1 cellular context compared by ENCODE assay signal in the genomic region with DNA sequence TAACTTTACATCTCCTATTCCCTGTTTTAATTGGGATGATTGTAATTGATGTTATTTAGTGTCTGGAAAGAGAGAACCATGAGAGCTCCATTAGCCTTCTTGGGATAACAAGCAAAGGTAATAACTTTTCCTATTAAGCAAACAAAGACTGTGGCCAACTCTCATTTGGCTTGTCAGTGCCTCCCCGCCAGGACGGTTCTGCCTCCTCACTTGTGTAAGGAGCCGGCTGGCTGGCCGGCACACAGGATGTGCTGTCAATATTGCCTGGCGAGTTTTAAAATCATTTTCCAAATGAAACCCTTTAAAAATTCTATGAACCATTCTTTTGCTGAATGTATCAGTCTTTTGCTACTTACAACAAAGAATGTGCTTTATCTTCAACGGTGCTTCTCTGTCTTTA.
TF ChIP-seq lines count a peak whose summit lies in the region.

No MANE protein-coding gene starts in this region.

TF ChIP-seq in HepG2, 621 proteins besides CTCF, POLR2A, EP300 and RAD21 (continued from another document):
- TF ChIP-seq, protein P1, sequence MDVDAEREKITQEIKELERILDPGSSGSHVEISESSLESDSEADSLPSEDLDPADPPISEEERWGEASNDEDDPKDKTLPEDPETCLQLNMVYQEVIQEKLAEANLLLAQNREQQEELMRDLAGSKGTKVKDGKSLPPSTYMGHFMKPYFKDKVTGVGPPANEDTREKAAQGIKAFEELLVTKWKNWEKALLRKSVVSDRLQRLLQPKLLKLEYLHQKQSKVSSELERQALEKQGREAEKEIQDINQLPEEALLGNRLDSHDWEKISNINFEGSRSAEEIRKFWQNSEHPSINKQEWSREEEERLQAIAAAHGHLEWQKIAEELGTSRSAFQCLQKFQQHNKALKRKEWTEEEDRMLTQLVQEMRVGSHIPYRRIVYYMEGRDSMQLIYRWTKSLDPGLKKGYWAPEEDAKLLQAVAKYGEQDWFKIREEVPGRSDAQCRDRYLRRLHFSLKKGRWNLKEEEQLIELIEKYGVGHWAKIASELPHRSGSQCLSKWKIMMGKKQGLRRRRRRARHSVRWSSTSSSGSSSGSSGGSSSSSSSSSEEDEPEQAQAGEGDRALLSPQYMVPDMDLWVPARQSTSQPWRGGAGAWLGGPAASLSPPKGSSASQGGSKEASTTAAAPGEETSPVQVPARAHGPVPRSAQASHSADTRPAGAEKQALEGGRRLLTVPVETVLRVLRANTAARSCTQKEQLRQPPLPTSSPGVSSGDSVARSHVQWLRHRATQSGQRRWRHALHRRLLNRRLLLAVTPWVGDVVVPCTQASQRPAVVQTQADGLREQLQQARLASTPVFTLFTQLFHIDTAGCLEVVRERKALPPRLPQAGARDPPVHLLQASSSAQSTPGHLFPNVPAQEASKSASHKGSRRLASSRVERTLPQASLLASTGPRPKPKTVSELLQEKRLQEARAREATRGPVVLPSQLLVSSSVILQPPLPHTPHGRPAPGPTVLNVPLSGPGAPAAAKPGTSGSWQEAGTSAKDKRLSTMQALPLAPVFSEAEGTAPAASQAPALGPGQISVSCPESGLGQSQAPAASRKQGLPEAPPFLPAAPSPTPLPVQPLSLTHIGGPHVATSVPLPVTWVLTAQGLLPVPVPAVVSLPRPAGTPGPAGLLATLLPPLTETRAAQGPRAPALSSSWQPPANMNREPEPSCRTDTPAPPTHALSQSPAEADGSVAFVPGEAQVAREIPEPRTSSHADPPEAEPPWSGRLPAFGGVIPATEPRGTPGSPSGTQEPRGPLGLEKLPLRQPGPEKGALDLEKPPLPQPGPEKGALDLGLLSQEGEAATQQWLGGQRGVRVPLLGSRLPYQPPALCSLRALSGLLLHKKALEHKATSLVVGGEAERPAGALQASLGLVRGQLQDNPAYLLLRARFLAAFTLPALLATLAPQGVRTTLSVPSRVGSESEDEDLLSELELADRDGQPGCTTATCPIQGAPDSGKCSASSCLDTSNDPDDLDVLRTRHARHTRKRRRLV (CRISPR knock-in tag; IDR thresholded peaks at IDR 0.05), result no peak
- TF ChIP-seq ZMAT3 (CRISPR knock-in tag; conservative IDR thresholded peaks at IDR 0.05) (no peak), FLYWCH1 (CRISPR knock-in tag; IDR thresholded peaks at IDR 0.05) (no peak), SRY (CRISPR knock-in tag; IDR thresholded peaks at IDR 0.05) (no peak)
TF ChIP-seq in HepG2: peak in this region for 0.
